1 cellular context compared by ENCODE assay signal in the genomic region with DNA sequence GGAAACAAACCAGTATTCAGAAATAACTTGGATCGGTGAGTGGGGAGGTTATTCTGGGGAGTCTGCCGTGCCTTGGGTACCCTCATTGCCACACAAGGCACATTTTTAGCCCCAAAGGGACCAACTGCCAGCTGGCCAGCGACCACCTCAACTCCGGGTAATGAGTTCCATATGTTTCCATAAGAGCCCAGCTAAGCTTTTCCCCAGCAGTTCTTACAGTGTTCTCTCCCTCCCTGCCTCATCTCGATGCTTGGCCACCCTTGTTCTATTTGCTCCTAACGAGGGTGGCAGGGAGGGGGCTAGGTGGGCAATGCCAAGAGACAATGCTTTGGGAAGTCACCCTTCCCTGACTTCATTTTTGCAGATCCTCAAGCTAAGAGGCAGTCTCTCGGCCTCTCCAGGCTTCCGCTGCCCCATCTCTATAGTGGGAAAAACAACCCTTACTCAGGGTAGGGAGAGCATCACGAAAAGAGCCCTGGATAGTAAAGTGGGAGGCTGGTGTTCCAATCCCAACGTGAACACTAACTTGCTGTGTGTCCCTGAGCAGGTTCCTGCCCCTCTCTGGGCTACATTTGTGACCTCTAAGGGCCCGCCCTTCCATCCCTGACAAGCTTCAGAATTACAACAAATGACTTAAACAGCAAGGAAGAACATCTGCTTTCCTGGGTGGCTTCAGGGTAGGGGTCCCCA.
A peak's percentile ranks its signal among the peaks of the same experiment; 100 is the strongest.
TF ChIP-seq lines count a peak whose summit lies in the region.

No MANE protein-coding gene starts in this region.

TF ChIP-seq in H1, 55 proteins besides CTCF, POLR2A, EP300 and RAD21:
- TF ChIP-seq POU5F1 (IDR thresholded peaks at IDR 0.05; ENCODE audit: low read depth, low read length) (no peak), KDM1A (IDR thresholded peaks at IDR 0.05; ENCODE audit: borderline replicate concordance, low read length) (peak; percentile 90)
